ENCODE assay signal across 8 cellular contexts in genomic region chr17:73091770-73092517, GRCh38. TPM values are rescaled to one million over a fixed set of nuclear protein-coding genes. Genes with fewer than 3 reads are reported as not detected.
DNase-seq lines count a peak whose midpoint lies in the region; ATAC-seq lines count a peak whose summit lies in the region.

No MANE protein-coding gene starts in this region.

- DNase-seq in CD4-positive, alpha-beta memory T cell: no peak
- DNase-seq in LHCN-M2 (ENCODE audit: low read depth) (peak; percentile 19), globus pallidus (ENCODE audit: low spot score) (peak; percentile 65), neuronal stem cell (ENCODE audit: low spot score) (no peak), cortex of kidney (lab: John Stamatoyannopoulos, UW) (no peak)
- no peak for DNase-seq in activated CD8-positive, alpha-beta T cell treated with anti-CD3 and anti-CD28 coated beads, Interleukin-2, amount 10 ng/mL, durations not matched to agents 7 days and 5 days

- no peak overlapping the region for H2AK5ac ChIP-seq in neuronal stem cell (ENCODE audit: low read depth, low read length)

- H3K4me1 ChIP-seq in CD4-positive, alpha-beta memory T cell (ENCODE audit: insufficient read depth, low read length): peaks cover 27% of the 10 kb centered on the region
- H3K4me1 ChIP-seq in neuronal stem cell (ENCODE audit: control insufficient read depth in 2 of 2, insufficient read depth in 1 of 2, low read depth in 1 of 2, low read length in 2 of 2): peaks cover 7 to 8% of the 10 kb centered on the region in 2 donors

- peaks cover 17 to 41% (median 32%) of the 10 kb centered on the region in 4 donors for H3K4me1 Mint-ChIP-seq in CD4-positive, alpha-beta memory T cell
- H3K4me1 Mint-ChIP-seq in activated CD8-positive, alpha-beta T cell treated with anti-CD3 and anti-CD28 coated beads, Interleukin-2, amount 10 ng/mL, durations not matched to agents 7 days and 5 days (ENCODE audit: low read depth): peaks cover 12% of the 10 kb centered on the region

- no peak overlapping the region for H2BK120ac ChIP-seq in neuronal stem cell (ENCODE audit: low read depth, low read length)

- peak; percentile 11 for ATAC-seq in GM19023 (IDR thresholded peaks at IDR 0.05; ENCODE audit: unreplicated experiment)
- peak; percentile 13 for ATAC-seq in activated CD8-positive, alpha-beta T cell treated with anti-CD3 and anti-CD28 coated beads, Interleukin-2, amount 10 ng/mL, durations not matched to agents 7 days and 5 days
- no peak for ATAC-seq in HG03095 (IDR thresholded peaks at IDR 0.05; ENCODE audit: unreplicated experiment)

- no peak overlapping the region for H2BK5ac ChIP-seq in neuronal stem cell (ENCODE audit: low read length)

- peak overlapping the region; percentile 3 to 55 for H3K4me3 ChIP-seq in CD4-positive, alpha-beta memory T cell (ENCODE audit: low read length in 2 of 2)
- peak overlapping the region; percentile 58 to 84 for H3K4me3 ChIP-seq in neuronal stem cell (ENCODE audit: low read length in 2 of 2)

- no peak overlapping the region for H3K14ac ChIP-seq in neuronal stem cell (ENCODE audit: low read length)

- H3K27ac Mint-ChIP-seq in CD4-positive, alpha-beta memory T cell: peak overlapping the region; percentile 62 to 98 (median 96)
- peak overlapping the region; percentile 95 for H3K27ac Mint-ChIP-seq in activated CD8-positive, alpha-beta T cell treated with anti-CD3 and anti-CD28 coated beads, Interleukin-2, amount 10 ng/mL, durations not matched to agents 7 days and 5 days

- no peaks in the 10 kb centered on the region for H3K27me3 ChIP-seq in CD4-positive, alpha-beta memory T cell (ENCODE audit: insufficient read depth, low read length)
- peaks cover 0 to 5% (median 0%) of the 10 kb centered on the region in 3 experiments for H3K27me3 ChIP-seq in neuronal stem cell (ENCODE audit: control insufficient read depth in 3 of 3, insufficient read depth in 3 of 3, low read depth in 1 of 3, low read length in 3 of 3)

- H2AFZ ChIP-seq in neuronal stem cell (ENCODE audit: low read length): peak overlapping the region; percentile 94

- H3K9me3 ChIP-seq in CD4-positive, alpha-beta memory T cell (ENCODE audit: control insufficient read depth in 1 of 2, low read length in 2 of 2): no peaks in the 10 kb centered on the region
- no peaks in the 10 kb centered on the region for H3K9me3 ChIP-seq in neuronal stem cell (replicated peaks in 1 of 2; ENCODE audit: control insufficient read depth in 2 of 2, insufficient read depth in 1 of 2, low read depth in 1 of 2, low read length in 2 of 2)

- no peaks in the 10 kb centered on the region for H3K79me1 ChIP-seq in neuronal stem cell (ENCODE audit: low read depth, low read length)

- H3K36me3 Mint-ChIP-seq in CD4-positive, alpha-beta memory T cell: peaks cover 8 to 16% of the 10 kb centered on the region in 2 donors
- peaks cover 12% of the 10 kb centered on the region for H3K36me3 Mint-ChIP-seq in activated CD8-positive, alpha-beta T cell treated with anti-CD3 and anti-CD28 coated beads, Interleukin-2, amount 10 ng/mL, durations not matched to agents 7 days and 5 days (ENCODE audit: low read depth)

- no peak overlapping the region for H2BK15ac ChIP-seq in neuronal stem cell (ENCODE audit: low read length)

- H3K4me2 ChIP-seq in neuronal stem cell (ENCODE audit: insufficient read depth, low read length, poor library complexity, severe bottlenecking): peak overlapping the region; percentile 70

- H3K27ac ChIP-seq in CD4-positive, alpha-beta memory T cell (ENCODE audit: low read depth, low read length): peak overlapping the region; percentile 24
- no peak overlapping the region for H3K27ac ChIP-seq in neuronal stem cell (replicated peaks; ENCODE audit: low read length)

- intact Hi-C loops in CD4-positive, alpha-beta memory T cell (cut with micrococcal nuclease): loop anchor here (1.0 to 5.0 kb wide), 3 partner anchors 99 to 365 kb away; a partner anchor contains a TSS

- H4K8ac ChIP-seq in neuronal stem cell (ENCODE audit: low read depth, low read length): no peak overlapping the region

- WGBS in neuronal stem cell (ENCODE audit: extremely low coverage in 2 of 2, insufficient read length in 2 of 2, insufficient replicate concordance in 1 of 2), 2 donors: no CpG with 5 or more reads among the region's 20 CpGs

- H3K4me3 Mint-ChIP-seq in CD4-positive, alpha-beta memory T cell: peak overlapping the region; percentile 90 to 99 (median 97)
- peak overlapping the region; percentile 98 for H3K4me3 Mint-ChIP-seq in activated CD8-positive, alpha-beta T cell treated with anti-CD3 and anti-CD28 coated beads, Interleukin-2, amount 10 ng/mL, durations not matched to agents 7 days and 5 days

- no peak overlapping the region for H2BK12ac ChIP-seq in neuronal stem cell (ENCODE audit: low read length)

- no peaks in the 10 kb centered on the region for H3K9me3 Mint-ChIP-seq in CD4-positive, alpha-beta memory T cell
- no peaks in the 10 kb centered on the region for H3K9me3 Mint-ChIP-seq in activated CD8-positive, alpha-beta T cell treated with anti-CD3 and anti-CD28 coated beads, Interleukin-2, amount 10 ng/mL, durations not matched to agents 7 days and 5 days (ENCODE audit: insufficient read depth)

- no peak overlapping the region for H4K91ac ChIP-seq in neuronal stem cell (ENCODE audit: low read depth, low read length, poor library complexity)

- CTCF ChIA-PET in CD4-positive, alpha-beta memory T cell (lab: Charles Lee; ENCODE audit: partially characterized antibody): interaction anchor here (0.7 to 1.5 kb wide), 4 partner anchors 106 to 535 kb away, joined by 3 to 7 read pairs (median 4); no protein-coding TSS in a partner anchor
- CTCF ChIA-PET in activated CD8-positive, alpha-beta T cell treated with anti-CD3 and anti-CD28 coated beads, Interleukin-2, amount 10 ng/mL, durations not matched to agents 7 days and 5 days (lab: Charles Lee): interaction anchor here (1.0 to 1.2 kb wide), 2 partner anchors 64 to 364 kb away, joined by 3 to 5 read pairs; no protein-coding TSS in a partner anchor

- no peaks in the 10 kb centered on the region for H3K36me3 ChIP-seq in CD4-positive, alpha-beta memory T cell (ENCODE audit: insufficient read depth, low read length)
- no peaks in the 10 kb centered on the region for H3K36me3 ChIP-seq in neuronal stem cell (replicated peaks in 1 of 2; ENCODE audit: control insufficient read depth in 2 of 2, insufficient read depth in 2 of 2, low read length in 2 of 2)

- POLR2A ChIA-PET in CD4-positive, alpha-beta memory T cell (lab: Charles Lee; ENCODE audit: partially characterized antibody): interaction anchor here (0.9 to 1.9 kb wide), 3 partner anchors 100 to 365 kb away, joined by 3 to 8 read pairs (median 3); partner anchors contain the start of gene COG1
- POLR2A ChIA-PET in activated CD8-positive, alpha-beta T cell treated with anti-CD3 and anti-CD28 coated beads, Interleukin-2, amount 10 ng/mL, durations not matched to agents 7 days and 5 days (lab: Charles Lee): interaction anchor here (0.8 to 1.0 kb wide), 2 partner anchors 22 to 364 kb away, joined by 3 to 4 read pairs; no protein-coding TSS in a partner anchor

- peak overlapping the region; percentile 77 for H3K9ac ChIP-seq in neuronal stem cell (ENCODE audit: low read depth, low read length, poor library complexity)

- no peaks in the 10 kb centered on the region for H3K27me3 Mint-ChIP-seq in CD4-positive, alpha-beta memory T cell
- peaks cover 5% of the 10 kb centered on the region for H3K27me3 Mint-ChIP-seq in activated CD8-positive, alpha-beta T cell treated with anti-CD3 and anti-CD28 coated beads, Interleukin-2, amount 10 ng/mL, durations not matched to agents 7 days and 5 days (ENCODE audit: low read depth)

- no peak overlapping the region for H3K4ac ChIP-seq in neuronal stem cell (ENCODE audit: low read length)

- no peak overlapping the region for H3K18ac ChIP-seq in neuronal stem cell (ENCODE audit: low read length)

- peak overlapping the region; percentile 4 for H3K23ac ChIP-seq in neuronal stem cell (ENCODE audit: low read depth, low read length, poor library complexity)

RNA-seq across cellular contexts. Expression of gene SLC39A11, which starts 0.5 kb away (rescaled TPM):
- total RNA-seq in CD4-positive, alpha-beta memory T cell: 10 to 100 TPM; 20.8 to 23.7 TPM
- polyA plus RNA-seq in CD4-positive, alpha-beta memory T cell: 10 to 100 TPM; 15.9 to 20.0 TPM
- total RNA-seq in LHCN-M2 (2014; rRNA removed): 8.6 and 16.7 TPM in 2 replicates
- polyA plus RNA-seq in LHCN-M2 (2012): 9.2 TPM
- 10 to 100 TPM; 20.2 to 20.5 TPM for total RNA-seq in activated CD8-positive, alpha-beta T cell treated with anti-CD3 and anti-CD28 coated beads, Interleukin-2, amount 10 ng/mL, durations not matched to agents 7 days and 5 days
- 4.1 TPM for polyA plus RNA-seq in neuronal stem cell (2013, experiment 1 of 2)
- 4.3 TPM for polyA plus RNA-seq in neuronal stem cell (2013, experiment 2 of 2)

Comparison
In these comparisons a context has a peak if more than half of its experiments do, and no peak if none do; other contexts are left out.
1. DNase-seq: peak in LHCN-M2 (single experiment) and globus pallidus (single experiment); none in CD4-positive, alpha-beta memory T cell (0 of 5), activated CD8-positive, alpha-beta T cell treated with anti-CD3 and anti-CD28 coated beads, Interleukin-2, amount 10 ng/mL, durations not matched to agents 7 days and 5 days (single experiment), neuronal stem cell (single experiment) and cortex of kidney (single experiment).